Comparison of ENCODE assay signal across 13 cellular contexts in the genomic region with DNA sequence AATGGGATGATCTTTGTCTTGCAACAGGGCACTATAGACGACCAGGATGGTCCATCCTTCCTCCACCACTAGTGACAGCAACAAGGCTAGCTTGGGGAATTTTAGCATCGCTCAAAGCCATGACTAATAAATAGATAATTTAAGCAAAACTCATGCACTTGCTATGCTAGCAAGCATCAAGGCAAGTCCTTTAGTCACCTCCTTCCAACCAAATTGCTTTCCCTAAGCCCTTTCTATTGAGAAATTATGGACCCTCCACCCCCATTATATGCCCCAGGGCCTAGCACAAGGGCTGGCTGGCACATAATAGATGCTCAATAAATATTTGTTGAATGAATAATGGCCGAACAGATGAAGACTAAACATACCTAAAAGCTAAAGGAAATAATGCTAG. TPM values are rescaled to one million over a fixed set of nuclear protein-coding genes. Genes with fewer than 3 reads are reported as not detected.
DNase-seq lines count a peak whose midpoint lies in the region; ATAC-seq and TF ChIP-seq lines count a peak whose summit lies in the region.
"Had no signal": no experiment of that assay in that cellular context is flagged by ENCODE, and none has a peak within 500 bp of the region (broad histone marks: within the 10 kb centered on the region; RNA-seq: fewer than 3 reads in every experiment).

No MANE protein-coding gene starts in this region.

- H3K4me3 ChIP-seq in DND-41 (ENCODE audit: low read depth in 1 of 2, low read length in 2 of 2) = no peak overlapping the region
- H3K4me3 ChIP-seq in astrocyte of the spinal cord (ENCODE audit: low read depth, low read length) = no peak overlapping the region
- H3K4me3 ChIP-seq in mesenchymal stem cell (ENCODE audit: insufficient read depth in 1 of 2, low read depth in 1 of 2, low read length in 2 of 2) = no peak overlapping the region
- H3K4me3 ChIP-seq in stomach = no peak overlapping the region

- no peak for TF ChIP-seq POLR2A in stomach (IDR thresholded peaks at IDR 0.05)

- H2BK15ac ChIP-seq in mesenchymal stem cell (ENCODE audit: low read depth, poor library complexity, severe bottlenecking) = no peak overlapping the region

- H3K14ac ChIP-seq in mesenchymal stem cell (ENCODE audit: low read length in 2 of 2) = no peak overlapping the region

- no peak overlapping the region for H2BK120ac ChIP-seq in mesenchymal stem cell (ENCODE audit: low read depth, low read length)

- TF ChIP-seq CTCF in DND-41 (IDR thresholded peaks at IDR 0.05; ENCODE audit: borderline replicate concordance, extremely low read depth, low read length, poor library complexity, severe bottlenecking) (no peak), astrocyte of the spinal cord (IDR thresholded peaks at IDR 0.05; ENCODE audit: low read depth, low read length) (no peak), stomach (IDR thresholded peaks at IDR 0.05) (no peak)

- H3K9me3 ChIP-seq in DND-41 (ENCODE audit: insufficient read depth, low read length, severe bottlenecking) = no peaks in the 10 kb centered on the region
- H3K9me3 ChIP-seq in mesenchymal stem cell (ENCODE audit: control insufficient read depth, low read length) = no peaks in the 10 kb centered on the region
- H3K9me3 ChIP-seq in stomach = no peaks in the 10 kb centered on the region

- H2AFZ ChIP-seq in DND-41 (ENCODE audit: low read depth, low read length) = no peak overlapping the region
- no peak overlapping the region for H2AFZ ChIP-seq in mesenchymal stem cell (ENCODE audit: low read depth, low read length)

- H2BK5ac ChIP-seq in mesenchymal stem cell (ENCODE audit: low read depth, low read length, poor library complexity, severe bottlenecking) = no peak overlapping the region

- H3K4ac ChIP-seq in mesenchymal stem cell (ENCODE audit: low read depth in 1 of 2, low read length in 2 of 2) = no peak overlapping the region

- no peak overlapping the region for H3K18ac ChIP-seq in mesenchymal stem cell (ENCODE audit: low read depth in 1 of 2, low read length in 2 of 2)

- intact Hi-C loops in stomach (cut with DNase I; ENCODE audit: low total_unique reads) = no loop called here

- H3K27ac ChIP-seq in DND-41 (ENCODE audit: low read length) (no peak overlapping the region), mesenchymal stem cell (ENCODE audit: low read length, poor library complexity, severe bottlenecking) (no peak overlapping the region), stomach (no peak overlapping the region)

- H3K79me1 ChIP-seq in mesenchymal stem cell (replicated peaks; ENCODE audit: low read length, poor library complexity, severe bottlenecking) = peaks cover 3% of the 10 kb centered on the region

- H4K8ac ChIP-seq in mesenchymal stem cell (ENCODE audit: low read length) = no peak overlapping the region

- H4K91ac ChIP-seq in mesenchymal stem cell (ENCODE audit: low read length) = no peak overlapping the region

- H3K36me3 ChIP-seq in DND-41 (ENCODE audit: insufficient read depth, low read length) (no peaks in the 10 kb centered on the region), mesenchymal stem cell (ENCODE audit: control insufficient read depth in 1 of 2, insufficient read depth in 2 of 2, low read depth in 1 of 2, low read length in 2 of 2) (no peaks in the 10 kb centered on the region), stomach (no peaks in the 10 kb centered on the region)

- H3K27me3 ChIP-seq in DND-41 (ENCODE audit: insufficient read depth, low read length, poor library complexity) (no peaks in the 10 kb centered on the region), mesenchymal stem cell (ENCODE audit: control insufficient read depth in 1 of 2, insufficient read depth in 1 of 2, low read length in 2 of 2) (peaks cover 0 to 6% of the 10 kb centered on the region in 2 experiments), stomach (no peaks in the 10 kb centered on the region)

- no peak overlapping the region for H3K23ac ChIP-seq in mesenchymal stem cell (ENCODE audit: low read length in 2 of 2)

- in situ Hi-C loops in astrocyte of the spinal cord (cut with HindIII; ENCODE audit: low sequenced_read_pairs) = no loop called here

- H3K9ac ChIP-seq in DND-41 (ENCODE audit: low read depth, low read length) = no peak overlapping the region
- H3K9ac ChIP-seq in mesenchymal stem cell (ENCODE audit: low read length) = no peak overlapping the region

- ATAC-seq in DND-41 (ENCODE audit: insufficient read depth, low read depth) (peak; percentile 44; the same call in 1 of the 3 replicates), GM18868 (IDR thresholded peaks at IDR 0.05; ENCODE audit: unreplicated experiment) (no peak)
- ATAC-seq: left ventricle myocardium superior had no signal

- TF ChIP-seq EP300 in stomach (IDR thresholded peaks at IDR 0.05) = no peak

- no peaks in the 10 kb centered on the region for H4K20me1 ChIP-seq in DND-41 (ENCODE audit: insufficient read depth, low read length)

- H3K4me2 ChIP-seq in DND-41 (ENCODE audit: insufficient read depth, low read length) = no peak overlapping the region
- H3K4me2 ChIP-seq in mesenchymal stem cell (ENCODE audit: low read length, poor library complexity, severe bottlenecking) = no peak overlapping the region

- H2BK12ac ChIP-seq in mesenchymal stem cell (ENCODE audit: low read length in 2 of 2) = no peak overlapping the region

- no peak for DNase-seq in DND-41
- peak; percentile 93 for DNase-seq in M059J (ENCODE audit: low read depth)
- DNase-seq in astrocyte of the spinal cord (ENCODE audit: low read depth, low spot score) = peak; percentile 60
- DNase-seq in mesenchymal stem cell = peak; percentile 23
- DNase-seq in activated CD8-positive, alpha-beta memory T cell treated with anti-CD3 and anti-CD28 coated beads, Interleukin-2, amount 50 U/mL, for 48 hours = no peak
- no peak for DNase-seq in NCI-H2196 treated with DMSO at 0.1 percent for 48 hours (lab: John Stamatoyannopoulos, UW; ENCODE audit: unreplicated experiment)
- DNase-seq in stomach = no peak
- DNase-seq: hypothalamus; left ventricle myocardium superior; NCI-H446; OCI-M1; stimulated activated naive CD4-positive, alpha-beta T cell treated with Interleukin-2 at 50 U/mL for 16 hours had no signal

- no peak overlapping the region for H2AK5ac ChIP-seq in mesenchymal stem cell (ENCODE audit: low read length, severe bottlenecking)

- H3K4me1 ChIP-seq in DND-41 (ENCODE audit: insufficient read depth, low read length) (peaks cover 9% of the 10 kb centered on the region), mesenchymal stem cell (ENCODE audit: control insufficient read depth, insufficient read depth, low read depth, low read length) (peaks cover 4% of the 10 kb centered on the region), stomach (peaks cover 0 to 4% (median 3%) of the 10 kb centered on the region in 4 donors)

- H3K79me2 ChIP-seq in DND-41 (ENCODE audit: insufficient read depth, low read length) = no peaks in the 10 kb centered on the region

- 18% methylated on average over 2 of the region's 3 CpGs for WGBS in mesenchymal stem cell
- 54 to 80% (median 79%) methylated on average over 3 of the region's 3 CpGs for WGBS in stomach, 5 donors

RNA-seq across cellular contexts. Expression of a gene that starts 28.6 kb away (rescaled TPM):
- total RNA-seq in M059J (2014; rRNA removed; shearing (Covaris generic)) = 56.5 and 78.7 TPM in 2 replicates
- polyA plus RNA-seq in mesenchymal stem cell (2013, experiment 1 of 2) = 16.1 TPM
- polyA plus RNA-seq in mesenchymal stem cell (2013, experiment 2 of 2) = 15.5 TPM
- 1 to 10 TPM in 2 of 5 donors, under 1 TPM in 2, not detected in 1; 0.29 to 4.4 (median 1.8) TPM for total RNA-seq in stomach
- 1 to 10 TPM; 2.3 to 3.8 (median 2.4) TPM for polyA plus RNA-seq in stomach

Comparison
In these comparisons a context has a peak if more than half of its experiments do, and no peak if none do; other contexts are left out.
1. DNase-seq: peak in M059J (single experiment), astrocyte of the spinal cord (single experiment) and mesenchymal stem cell (single experiment); none in DND-41 (single experiment), activated CD8-positive, alpha-beta memory T cell treated with anti-CD3 and anti-CD28 coated beads, Interleukin-2, amount 50 U/mL, for 48 hours (single experiment), NCI-H2196 treated with DMSO at 0.1 percent for 48 hours (single experiment) and stomach (single experiment).
2. RNA of a gene that starts 28.6 kb away (total RNA-seq): 56.5 to 78.7 TPM in M059J; 0.29 to 4.4 TPM in stomach; every median in the first group is over 10 times any median in the second.